Comparison of ENCODE assay signal across 24 cellular contexts in genomic region chr4:161538941-161539340, GRCh38.
DNase-seq lines count a peak whose midpoint lies in the region; ATAC-seq, FAIRE-seq and TF ChIP-seq lines count a peak whose summit lies in the region.
"Had no signal": no experiment of that assay in that cellular context is flagged by ENCODE, and none has a peak within 500 bp of the region (broad histone marks: within the 10 kb centered on the region; RNA-seq: fewer than 3 reads in every experiment).

No MANE protein-coding gene starts in this region.

- H3K36me3 ChIP-seq in bronchial epithelial cell (ENCODE audit: control insufficient read depth, insufficient read depth, low read length) (no peaks in the 10 kb centered on the region), H7 (replicated peaks; ENCODE audit: control insufficient read depth, insufficient read depth, low read length) (no peaks in the 10 kb centered on the region)
- H3K36me3 ChIP-seq: BLaER1, HAP-1 had no signal

- H3K9me3 Mint-ChIP-seq in activated CD8-positive, alpha-beta T cell treated with anti-CD3 and anti-CD28 coated beads for 36 hours = peaks cover 10% of the 10 kb centered on the region

- ATAC-seq in GM19324 (IDR thresholded peaks at IDR 0.05; ENCODE audit: low FRiP score, unreplicated experiment) (peak; percentile 45), HG03432 (IDR thresholded peaks at IDR 0.05; ENCODE audit: unreplicated experiment) (peak; percentile 45)
- ATAC-seq in activated CD8-positive, alpha-beta T cell treated with anti-CD3 and anti-CD28 coated beads for 36 hours = no peak
- ATAC-seq: CD8-positive, alpha-beta T cell had no signal

- no peaks in the 10 kb centered on the region for H3K27me3 ChIP-seq in bronchial epithelial cell (ENCODE audit: control insufficient read depth, insufficient read depth, low read length)
- no peaks in the 10 kb centered on the region for H3K27me3 ChIP-seq in H7 (ENCODE audit: control insufficient read depth, insufficient read depth, low read length)
- H3K27me3 ChIP-seq: BLaER1 had no signal

- no peak for TF ChIP-seq POLR2A in H54 (IDR thresholded peaks at IDR 0.05; ENCODE audit: low read depth, low read length)

- no peak overlapping the region for H3K27ac Mint-ChIP-seq in activated CD8-positive, alpha-beta T cell treated with anti-CD3 and anti-CD28 coated beads for 36 hours
- H3K27ac Mint-ChIP-seq: B cell; CD8-positive, alpha-beta T cell; HFFc6 had no signal

- H3K4me1 Mint-ChIP-seq in activated CD8-positive, alpha-beta T cell treated with anti-CD3 and anti-CD28 coated beads for 36 hours (ENCODE audit: low read depth) = no peaks in the 10 kb centered on the region
- H3K4me1 Mint-ChIP-seq: B cell; CD4-positive, CD25-positive, alpha-beta regulatory T cell had no signal

- POLR2A ChIA-PET in activated CD8-positive, alpha-beta T cell treated with anti-CD3 and anti-CD28 coated beads for 36 hours (lab: Charles Lee) = no interaction called here

- H3K27me3 Mint-ChIP-seq in activated CD8-positive, alpha-beta T cell treated with anti-CD3 and anti-CD28 coated beads for 36 hours = no peaks in the 10 kb centered on the region
- H3K27me3 Mint-ChIP-seq: B cell; CD4-positive, CD25-positive, alpha-beta regulatory T cell had no signal

- TF ChIP-seq CTCF in GM12865 (IDR thresholded peaks at IDR 0.05; ENCODE audit: insufficient read depth, low read depth, low read length, missing control alignments) (no peak), bronchial epithelial cell (IDR thresholded peaks at IDR 0.05; ENCODE audit: insufficient read depth, low read length, severe bottlenecking) (no peak)
- TF ChIP-seq CTCF in activated CD8-positive, alpha-beta T cell treated with anti-CD3 and anti-CD28 coated beads for 36 hours (IDR thresholded peaks at IDR 0.05) = no peak

- FAIRE-seq in bronchial epithelial cell (lab: Jason Lieb, UNC) = peak; percentile 70
- FAIRE-seq in H54 (lab: Jason Lieb, UNC) = no peak
- FAIRE-seq: A204.1, G401.6, GM18507, GM19239 had no signal

- H3K4me3 ChIP-seq in GM12865 (ENCODE audit: low read depth, low read length) = no peak overlapping the region
- H3K4me3 ChIP-seq in bronchial epithelial cell (ENCODE audit: low read depth, low read length) = no peak overlapping the region
- no peak overlapping the region for H3K4me3 ChIP-seq in H7 (ENCODE audit: insufficient read depth, low read depth, low read length)
- H3K4me3 ChIP-seq: BLaER1, HAP-1 had no signal

- intact Hi-C loops in activated CD8-positive, alpha-beta T cell treated with anti-CD3 and anti-CD28 coated beads for 36 hours (cut with micrococcal nuclease) = no loop called here

- H3K36me3 Mint-ChIP-seq in activated CD8-positive, alpha-beta T cell treated with anti-CD3 and anti-CD28 coated beads for 36 hours (ENCODE audit: low read depth) = no peaks in the 10 kb centered on the region
- H3K36me3 Mint-ChIP-seq: CD4-positive, CD25-positive, alpha-beta regulatory T cell; CD8-positive, alpha-beta T cell had no signal

- no peak overlapping the region for H3K27ac ChIP-seq in substantia nigra (ENCODE audit: low read depth, low read length, poor library complexity, severe bottlenecking)
- H3K27ac ChIP-seq: 22Rv1, BLaER1, C4-2B had no signal

- CTCF ChIA-PET in activated CD8-positive, alpha-beta T cell treated with anti-CD3 and anti-CD28 coated beads for 36 hours (lab: Charles Lee) = no interaction called here

- DNase-seq in GM12865 (ENCODE audit: low read depth) (peak; percentile 33), bronchial epithelial cell (ENCODE audit: low read depth) (no peak), H54 (ENCODE audit: insufficient read length, low spot score) (no peak), H7 (no peak), substantia nigra (lab: John Stamatoyannopoulos, UW) (no peak)
- no peak for DNase-seq in activated CD8-positive, alpha-beta T cell treated with anti-CD3 and anti-CD28 coated beads for 36 hours
- DNase-seq: Caco-2; CD4-positive, CD25-positive, alpha-beta regulatory T cell; CD8-positive, alpha-beta T cell; DMS153; DND-41; GOT3; HFFc6 had no signal

- H3K4me3 Mint-ChIP-seq in activated CD8-positive, alpha-beta T cell treated with anti-CD3 and anti-CD28 coated beads for 36 hours = no peak overlapping the region
- H3K4me3 Mint-ChIP-seq: B cell; CD4-positive, CD25-positive, alpha-beta regulatory T cell; CD8-positive, alpha-beta T cell; HFFc6 had no signal
